8 cellular contexts compared by ENCODE assay signal in the genomic region with DNA sequence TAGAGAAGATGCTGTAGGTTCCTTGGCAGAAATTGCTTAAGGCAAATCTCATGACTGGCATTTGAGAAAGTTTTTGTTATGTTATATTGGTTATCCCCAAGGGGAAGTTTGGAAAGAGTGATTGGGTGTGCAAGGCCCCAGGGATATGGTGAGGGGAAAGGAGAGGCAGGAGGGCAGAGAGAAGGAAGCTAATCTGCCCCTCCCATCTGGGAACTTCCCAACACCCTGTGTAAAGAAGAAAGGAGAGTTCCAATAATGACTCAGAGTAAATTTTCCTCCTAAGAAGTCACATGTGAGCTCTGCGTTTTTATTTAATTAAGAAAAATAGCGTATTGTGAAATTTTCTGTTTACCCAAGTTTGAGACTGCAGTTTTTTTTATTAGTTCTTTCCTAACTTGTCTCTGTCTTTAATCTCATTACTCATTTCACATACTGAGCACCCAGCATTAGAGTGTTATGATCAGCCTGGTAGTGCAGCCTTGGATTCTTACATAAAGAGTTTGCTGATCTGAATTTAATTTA. TPM values are rescaled to one million over a fixed set of nuclear protein-coding genes. Genes with fewer than 3 reads are reported as not detected.
DNase-seq lines count a peak whose midpoint lies in the region; ATAC-seq, FAIRE-seq and TF ChIP-seq lines count a peak whose summit lies in the region.

No MANE protein-coding gene starts in this region.

- peaks cover 59% of the 10 kb centered on the region for H3K4me1 Mint-ChIP-seq in Calu3 (ENCODE audit: low read depth, unreplicated experiment)
- H3K4me1 Mint-ChIP-seq in IgD-negative memory B cell = peaks cover 43 to 56% (median 53%) of the 10 kb centered on the region in 3 donors

- H2AFZ ChIP-seq in H1 (ENCODE audit: low read length) = peak overlapping the region; percentile 43; the same call in 1 of the 2 replicates

- H4K20me1 ChIP-seq in H1 (replicated peaks in 1 of 2; ENCODE audit: control insufficient read depth in 1 of 2, insufficient read depth in 2 of 2, low read length in 2 of 2) = no peaks in the 10 kb centered on the region

- no peaks in the 10 kb centered on the region for H3K79me2 ChIP-seq in H1 (ENCODE audit: control insufficient read depth in 1 of 2, insufficient read depth in 2 of 2, low read length in 2 of 2)

- peak overlapping the region; percentile 31 for H3K4me3 Mint-ChIP-seq in Calu3 (ENCODE audit: low read depth, unreplicated experiment)
- peak overlapping the region; percentile 14 to 65 (median 52) for H3K4me3 Mint-ChIP-seq in IgD-negative memory B cell

- H3K56ac ChIP-seq in H1 (replicated peaks; ENCODE audit: insufficient read length, low read depth, low read length) = no peak overlapping the region

- H3K27me3 ChIP-seq in H1 (replicated peaks in 1 of 4; ENCODE audit: control insufficient read depth in 3 of 4, extremely low read depth in 1 of 4, insufficient read depth in 3 of 4, low read length in 3 of 4) (no peaks in the 10 kb centered on the region), testis (no peaks in the 10 kb centered on the region)

- no peaks in the 10 kb centered on the region for H3K79me1 ChIP-seq in H1 (ENCODE audit: low read depth, low read length)

- no TSS peak for BruUV-seq in Calu3 (replicated peaks; lab: Mats Ljungman, UMichigan)

- H3K27me3 Mint-ChIP-seq in Calu3 (ENCODE audit: unreplicated experiment) (no peaks in the 10 kb centered on the region), IgD-negative memory B cell (no peaks in the 10 kb centered on the region)

- no peak overlapping the region for H2BK12ac ChIP-seq in H1 (ENCODE audit: low read depth, low read length)

- no peak overlapping the region for H2BK120ac ChIP-seq in H1 (replicated peaks; ENCODE audit: low read depth, low read length)

- H4K5ac ChIP-seq in H1 (ENCODE audit: insufficient read length, low read depth, low read length) = no peak overlapping the region

- H4K91ac ChIP-seq in H1 (replicated peaks; ENCODE audit: insufficient read length, low read length) = no peak overlapping the region

- TF ChIP-seq EP300 in H1 (IDR thresholded peaks at IDR 0.05; ENCODE audit: borderline replicate concordance in 1 of 2, low read depth in 2 of 2, low read length in 2 of 2) = no peak

- WGBS in H1 (ENCODE audit: extremely low coverage in 1 of 2, insufficient coverage in 1 of 2, insufficient read length in 1 of 2, insufficient replicate concordance in 2 of 2, low coverage in 1 of 2, low lambda C conversion rate in 2 of 2, missing lambda C conversion rate in 1 of 2), 2 experiments = 94% methylated on average over 2 of the region's 2 CpGs; no CpG with 5 or more reads in 1 of the 2 experiments
- 68 to 82% methylated on average over 2 of the region's 2 CpGs for WGBS in testis, 2 donors

- H2AK5ac ChIP-seq in H1 (ENCODE audit: low read depth, low read length) = no peak overlapping the region

- H3K4me1 ChIP-seq in H1 (replicated peaks in 1 of 4; ENCODE audit: control insufficient read depth in 3 of 4, insufficient read depth in 4 of 4, low read length in 3 of 4) (no peaks in the 10 kb centered on the region), testis (no peaks in the 10 kb centered on the region)

- no peak overlapping the region for H3K9ac ChIP-seq in H1 (replicated peaks in 1 of 4; ENCODE audit: extremely low read depth in 1 of 4, low read depth in 3 of 4, low read length in 3 of 4)

- H3K9me3 ChIP-seq in H1 (ENCODE audit: insufficient read depth in 2 of 2, low read depth in 1 of 2, low read length in 1 of 2) = no peaks in the 10 kb centered on the region; a peak in 1 of 4 replicates
- H3K9me3 ChIP-seq in testis = no peaks in the 10 kb centered on the region

- no peak overlapping the region for H2BK15ac ChIP-seq in H1 (ENCODE audit: low read length)

- TF ChIP-seq CTCF in Calu3 (IDR thresholded peaks at IDR 0.05; ENCODE audit: unreplicated experiment) (no peak), H1 (IDR thresholded peaks at IDR 0.05; ENCODE audit: control extremely low read depth in 1 of 3, insufficient read depth in 1 of 3, low read depth in 1 of 3, low read length in 3 of 3) (no peak), omental fat pad (IDR thresholded peaks at IDR 0.05) (no peak), testis (IDR thresholded peaks at IDR 0.05) (no peak)

- intact Hi-C loops in Calu3 (cut with micrococcal nuclease; ENCODE audit: unreplicated experiment) (no loop called here), testis (cut with DNase I; ENCODE audit: low total_unique reads) (no loop called here)

- peak overlapping the region; percentile 97 for H3K27ac Mint-ChIP-seq in Calu3 (ENCODE audit: unreplicated experiment)
- H3K27ac Mint-ChIP-seq in IgD-negative memory B cell = peak overlapping the region; percentile 85 to 92 (median 89)

- no peaks in the 10 kb centered on the region for H3K36me3 ChIP-seq in H1 (ENCODE audit: control insufficient read depth in 2 of 4, insufficient read depth in 4 of 4, low read length in 3 of 4)
- no peaks in the 10 kb centered on the region for H3K36me3 ChIP-seq in testis (ENCODE audit: low read depth, missing control alignments)

- no peak overlapping the region for H3K27ac ChIP-seq in H1 (ENCODE audit: low read depth, low read length)
- no peak overlapping the region for H3K27ac ChIP-seq in testis

- H2BK20ac ChIP-seq in H1 (ENCODE audit: low read length) = no peak overlapping the region

- peak; percentile 96 for ATAC-seq in omental fat pad (ENCODE audit: low FRiP score)
- no peak for ATAC-seq in HG02763 (IDR thresholded peaks at IDR 0.05; ENCODE audit: unreplicated experiment)

- TF ChIP-seq POLR2A in H1 (IDR thresholded peaks at IDR 0.05; ENCODE audit: control extremely low read depth in 1 of 2, low read depth in 2 of 2, low read length in 2 of 2) (no peak), testis (IDR thresholded peaks at IDR 0.05) (no peak)

- H4K8ac ChIP-seq in H1 (ENCODE audit: extremely low read depth, insufficient read depth, low read length) = no peak overlapping the region

- H3K18ac ChIP-seq in H1 (ENCODE audit: extremely low read depth, low read length) = no peak overlapping the region

- no peak for FAIRE-seq in H1 (lab: Jason Lieb, UNC)

- POLR2A ChIA-PET in H1 (lab: Charles Lee; ENCODE audit: partially characterized antibody) = no interaction called here

- CTCF ChIA-PET in Calu3 (lab: Charles Lee) = interaction anchor here (0.5 to 2.0 kb wide), 10 partner anchors 9 to 192 kb away, joined by 3 to 11 read pairs (median 4); no protein-coding TSS in a partner anchor
- CTCF ChIA-PET in H1 (lab: Charles Lee; ENCODE audit: partially characterized antibody) = interaction anchor here (1.0 to 2.1 kb wide), 2 partner anchors 14 to 115 kb away, joined by 3 to 7 read pairs; no protein-coding TSS in a partner anchor

- no peak for TF ChIP-seq RAD21 in H1 (IDR thresholded peaks at IDR 0.05 in 1 of 2, conservative IDR thresholded peaks at IDR 0.05 in 1 of 2; ENCODE audit: low read depth in 2 of 2, low read length in 2 of 2)

- H3K9me3 Mint-ChIP-seq in Calu3 (ENCODE audit: low read depth, unreplicated experiment) = no peaks in the 10 kb centered on the region
- peaks cover 0 to 2% (median 0%) of the 10 kb centered on the region in 3 donors for H3K9me3 Mint-ChIP-seq in IgD-negative memory B cell

- peak; percentile 81 for DNase-seq in Calu3
- no peak for DNase-seq in H1 (ENCODE audit: low read depth in 1 of 2, low spot score in 2 of 2)
- no peak for DNase-seq in omental fat pad (ENCODE audit: low spot score)
- DNase-seq in NCI-H2107 (lab: John Stamatoyannopoulos, UW) = no peak
- DNase-seq in NCI-H69 (lab: John Stamatoyannopoulos, UW) = no peak
- DNase-seq in testis = no peak

- H3K23ac ChIP-seq in H1 (ENCODE audit: insufficient read length) = no peak overlapping the region

- H3K23me2 ChIP-seq in H1 (ENCODE audit: low read depth, low read length) = peaks cover 1% of the 10 kb centered on the region; the same call in 1 of the 2 replicates

- no peak overlapping the region for H3K4ac ChIP-seq in H1 (replicated peaks; ENCODE audit: insufficient read length, low read depth, low read length)

- H3K36me3 Mint-ChIP-seq in Calu3 (ENCODE audit: insufficient read depth, unreplicated experiment) (peaks cover 45% of the 10 kb centered on the region), IgD-negative memory B cell (peaks cover 4% of the 10 kb centered on the region)

- no peak overlapping the region for H3K4me2 ChIP-seq in H1 (ENCODE audit: insufficient read depth in 1 of 2, low read depth in 2 of 2, low read length in 2 of 2)

- no peak overlapping the region for H3K4me3 ChIP-seq in H1 (ENCODE audit: extremely low read depth in 1 of 4, insufficient read depth in 2 of 4, low read depth in 3 of 4, low read length in 4 of 4)
- H3K4me3 ChIP-seq in testis = no peak overlapping the region

- no peak overlapping the region for H3K14ac ChIP-seq in H1 (ENCODE audit: insufficient read length)

- no peak overlapping the region for H2BK5ac ChIP-seq in H1 (ENCODE audit: low read depth, low read length)

TF ChIP-seq in H1, 55 proteins besides CTCF, POLR2A, EP300 and RAD21 (continues in another document):
- no peak for TF ChIP-seq SUZ12 (IDR thresholded peaks at IDR 0.05; ENCODE audit: low read length)
- no peak for TF ChIP-seq CBX8 (IDR thresholded peaks at IDR 0.05; ENCODE audit: borderline replicate concordance, low read depth, low read length)

RNA-seq across cellular contexts. Expression of a gene that starts 3.1 kb away (rescaled TPM):
- total RNA-seq in Calu3 (2022) (64.2 and 78.7 TPM in 2 replicates), omental fat pad (10 to 100 TPM in 1 of 4 donors, 1 to 10 TPM in 3; 3.8 to 25.3 (median 8.4) TPM), testis (1 to 10 TPM; 4.5 to 6.8 TPM)
- polyA plus RNA-seq in IgD-negative memory B cell (59.5 TPM), H1 (2011; rRNA removed) (0.06 and 0.09 TPM in 2 replicates), testis (ENCODE audit: insufficient read depth, low read depth, low replicate concordance) (31.9 TPM)
- total RNA-seq in H1 (2021; fragmentation: NEBNext Ultra II Directional; extraction: Animal tissue kit (Norgen Biotek cat#: 25700)) = 0.13 TPM in 2 replicates
- 0.10 TPM for polyA plus RNA-seq in H1 (2011; cell fraction: cytosol; rRNA removed)
- not detected for polyA plus RNA-seq in H1 (2011; cell fraction: nucleus; rRNA removed)
- 0.10 to 0.15 TPM in 2 of 4 replicates, not detected in the others for polyA plus RNA-seq in H1 (2012, experiment 1 of 2)
- polyA plus RNA-seq in H1 (2012, experiment 2 of 2) = not detected
- polyA plus RNA-seq in H1 (2013, experiment 1 of 2) = 0.10 TPM
- 0.18 TPM for polyA plus RNA-seq in H1 (2013, experiment 2 of 2)
- polyA minus RNA-seq in H1 (2011; rRNA and poly(A)+ RNA removed) = 0.15 TPM in 1 of 2 replicates, not detected in the other
- 4.0 TPM for polyA minus RNA-seq in H1 (2011; cell fraction: cytosol; rRNA and poly(A)+ RNA removed)
- 3.8 TPM for polyA minus RNA-seq in H1 (2011; cell fraction: nucleus; rRNA and poly(A)+ RNA removed)
